8 cellular contexts compared by ENCODE assay signal in genomic region chr2:86238354-86238753, GRCh38. TPM values are rescaled to one million over a fixed set of nuclear protein-coding genes. Genes with fewer than 3 reads are reported as not detected.
DNase-seq lines count a peak whose midpoint lies in the region; ATAC-seq, FAIRE-seq and TF ChIP-seq lines count a peak whose summit lies in the region.

No MANE protein-coding gene starts in this region.

- TF ChIP-seq CTCF in upper lobe of left lung (IDR thresholded peaks at IDR 0.05): no peak

- no peak overlapping the region for H3K4me3 ChIP-seq in upper lobe of left lung

- peak; percentile 68 for ATAC-seq in HG03135 (IDR thresholded peaks at IDR 0.05; ENCODE audit: unreplicated experiment)
- no peak for ATAC-seq in upper lobe of left lung (ENCODE audit: low FRiP score in 2 of 2)

- H3K9me3 ChIP-seq in upper lobe of left lung: no peaks in the 10 kb centered on the region

- 74 to 80% methylated on average over 5 of the region's 5 CpGs for WGBS in upper lobe of left lung, 2 donors

- H3K4me1 ChIP-seq in upper lobe of left lung: no peaks in the 10 kb centered on the region

- TF ChIP-seq POLR2A in upper lobe of left lung (IDR thresholded peaks at IDR 0.05): no peak

- FAIRE-seq in GM19239 (lab: Jason Lieb, UNC): peak; percentile 83

- no peaks in the 10 kb centered on the region for H3K27me3 ChIP-seq in upper lobe of left lung

- no peaks in the 10 kb centered on the region for H3K36me3 ChIP-seq in upper lobe of left lung

- H3K27ac ChIP-seq in upper lobe of left lung: no peak overlapping the region

- DNase-seq in GM19239 (ENCODE audit: insufficient read length, low spot score) (peak; percentile 35), upper lobe of left lung (no peak), NCI-H524 treated with DMSO at 0.1 percent for 48 hours (lab: John Stamatoyannopoulos, UW) (no peak), NCI-H187 (lab: John Stamatoyannopoulos, UW) (no peak), iPS-NIHi11 (ENCODE audit: low spot score) (no peak)
- DNase-seq in activated T-cell treated with anti-CD3 and anti-CD28 coated beads, Interleukin-2, amount 50 U/mL, for 1 hour: peak; percentile 27
- peak; percentile 18 to 50 (median 33) for DNase-seq in stimulated activated CD4-positive, alpha-beta T cell treated with anti-CD3 and anti-CD28 coated beads, TNF-alpha, amount 100 ng/mL, for 24 hours (ENCODE audit: low read depth in 3 of 3)

- TF ChIP-seq EP300 in upper lobe of left lung (IDR thresholded peaks at IDR 0.05): no peak

RNA-seq across cellular contexts. Expression of gene MRPL35, which starts 39.1 kb away (rescaled TPM):
- 10 to 100 TPM in 5 of 6 donors, 1 to 10 TPM in 1; 9.9 to 21.5 (median 16.6) TPM for total RNA-seq in upper lobe of left lung

RNA-seq across cellular contexts. Expression of gene IMMT, which starts 43.1 kb away (rescaled TPM):
- 10 to 100 TPM; 36.7 to 65.4 (median 54.8) TPM for total RNA-seq in upper lobe of left lung

Comparison
In these comparisons a context has a peak if more than half of its experiments do, and no peak if none do; other contexts are left out.
1. DNase-seq: peak in GM19239 (single experiment), activated T-cell treated with anti-CD3 and anti-CD28 coated beads, Interleukin-2, amount 50 U/mL, for 1 hour (single experiment) and stimulated activated CD4-positive, alpha-beta T cell treated with anti-CD3 and anti-CD28 coated beads, TNF-alpha, amount 100 ng/mL, for 24 hours (3 of 3); none in upper lobe of left lung (0 of 2), NCI-H524 treated with DMSO at 0.1 percent for 48 hours (single experiment), NCI-H187 (0 of 2) and iPS-NIHi11 (single experiment).